In the genomic region with DNA sequence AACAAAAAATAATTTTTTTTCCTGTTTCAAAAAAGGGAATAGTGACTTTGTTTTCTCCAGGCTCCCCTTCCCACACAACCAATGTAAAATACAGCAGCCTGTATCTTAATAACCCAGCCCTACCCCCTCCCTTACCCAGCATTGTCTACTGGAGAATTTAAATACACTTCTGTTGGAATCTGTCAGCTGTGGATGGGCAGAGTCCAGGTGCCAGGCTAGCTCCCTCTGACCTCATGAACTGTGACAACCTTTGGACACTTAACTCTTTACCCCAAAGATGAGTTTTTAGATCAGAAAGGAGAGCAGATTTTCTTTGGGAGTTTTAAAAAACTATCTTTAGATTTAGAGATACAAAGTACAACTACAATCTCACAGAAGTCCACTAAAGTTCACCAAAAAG, we compare ENCODE assay signal across 1 cellular context.
TF ChIP-seq lines count a peak whose summit lies in the region.

No MANE protein-coding gene starts in this region.

TF ChIP-seq in GM12891, 5 proteins besides CTCF, POLR2A, EP300 and RAD21:
- TF ChIP-seq SPI1 (IDR thresholded peaks at IDR 0.05; ENCODE audit: low read depth, low read length) (no peak), TAF1 (IDR thresholded peaks at IDR 0.05; ENCODE audit: low read depth, low read length) (no peak), POU2F2 (IDR thresholded peaks at IDR 0.05; ENCODE audit: low read depth, low read length) (no peak), POLR2AphosphoS5 (IDR thresholded peaks at IDR 0.05; ENCODE audit: low read depth, low read length) (no peak)
